In genomic region chr10:115948415-115948814, GRCh38 we compare ENCODE assay signal across 13 cellular contexts.
DNase-seq lines count a peak whose midpoint lies in the region; ATAC-seq, FAIRE-seq and TF ChIP-seq lines count a peak whose summit lies in the region.
"Had no signal": no experiment of that assay in that cellular context is flagged by ENCODE, and none has a peak within 500 bp of the region (broad histone marks: within the 10 kb centered on the region; RNA-seq: fewer than 3 reads in every experiment).

No MANE protein-coding gene starts in this region.

- POLR2A ChIA-PET in A673 (lab: Charles Lee; ENCODE audit: low non-redundant PET), result interaction anchor here (0.6 kb wide), 1 partner anchor 65 kb away, joined by 3 read pairs; no protein-coding TSS in a partner anchor

- no peaks in the 10 kb centered on the region for H3K9me3 ChIP-seq in A673 (ENCODE audit: low read depth, low read length, poor library complexity, severe bottlenecking)
- H3K9me3 ChIP-seq in small intestine (ENCODE audit: control insufficient read depth, low read depth), result no peaks in the 10 kb centered on the region

- BruUV-seq in A673 (replicated peaks; lab: Mats Ljungman, UMichigan), result no TSS peak

- WGBS in small intestine, 3 donors, result 65 to 68% (median 65%) methylated on average over 3 of the region's 3 CpGs

- intact Hi-C loops in A673 (cut with micrococcal nuclease; ENCODE audit: unreplicated experiment), result no loop called here

- no peak for ATAC-seq in HG03196 (IDR thresholded peaks at IDR 0.05; ENCODE audit: unreplicated experiment)
- ATAC-seq: activated T-cell treated with anti-CD3 and anti-CD28 coated beads, Interleukin-2, amount 50 U/mL, for 72 hours; natural killer cell; T-cell had no signal

- no peak overlapping the region for H3K4me3 Mint-ChIP-seq in HFFc6
- H3K4me3 Mint-ChIP-seq: activated T-cell treated with anti-CD3 and anti-CD28 coated beads, Interleukin-2, amount 50 U/mL, for 72 hours; natural killer cell; T-cell had no signal

- H3K4me1 ChIP-seq in A673 (ENCODE audit: insufficient read depth, low read length, poor library complexity, severe bottlenecking) (no peaks in the 10 kb centered on the region), small intestine (ENCODE audit: control insufficient read depth in 2 of 2, insufficient read depth in 1 of 2, low read depth in 1 of 2, low read length in 1 of 2) (no peaks in the 10 kb centered on the region)

- H3K36me3 ChIP-seq in A673 (ENCODE audit: insufficient read depth, low read length, poor library complexity, severe bottlenecking), result no peaks in the 10 kb centered on the region
- no peaks in the 10 kb centered on the region for H3K36me3 ChIP-seq in small intestine (ENCODE audit: control insufficient read depth in 2 of 2, insufficient read depth in 2 of 2, low read length in 2 of 2)

- H3K27ac ChIP-seq in A673 (ENCODE audit: low read depth, low read length, poor library complexity, severe bottlenecking) (no peak overlapping the region), small intestine (ENCODE audit: low read depth in 1 of 2, low read length in 1 of 2) (no peak overlapping the region)

- peak; percentile 55 for TF ChIP-seq CTCF in A673 (conservative IDR thresholded peaks at IDR 0.05; ENCODE audit: low read depth, low read length)
- TF ChIP-seq CTCF in HFFc6 (IDR thresholded peaks at IDR 0.05), result peak; percentile 72
- peak; percentile 31 for TF ChIP-seq CTCF in astrocyte of the spinal cord (IDR thresholded peaks at IDR 0.05; ENCODE audit: low read depth, low read length)

- H3K27ac Mint-ChIP-seq in HFFc6, result no peak overlapping the region
- H3K27ac Mint-ChIP-seq: activated T-cell treated with anti-CD3 and anti-CD28 coated beads, Interleukin-2, amount 50 U/mL, for 72 hours; natural killer cell; T-cell had no signal

- H3K27me3 ChIP-seq in A673 (replicated peaks; ENCODE audit: insufficient read depth, low read depth, low read length, poor library complexity), result no peaks in the 10 kb centered on the region
- no peaks in the 10 kb centered on the region for H3K27me3 ChIP-seq in small intestine (ENCODE audit: control insufficient read depth in 2 of 2, insufficient read depth in 2 of 2, low read length in 2 of 2)

- DNase-seq in A673 (ENCODE audit: low spot score), result peak; percentile 39
- DNase-seq in HFFc6, result peak; percentile 20
- DNase-seq in astrocyte of the spinal cord (ENCODE audit: low read depth, low spot score), result peak; percentile 29
- DNase-seq in iris pigment epithelial cell (ENCODE audit: low read depth), result peak; percentile 56
- DNase-seq in small intestine, result no peak
- DNase-seq in NCI-H2196 treated with DMSO at 0.1 percent for 48 hours (lab: John Stamatoyannopoulos, UW; ENCODE audit: unreplicated experiment), result no peak
- DNase-seq in activated naive CD4-positive, alpha-beta T cell (lab: John Stamatoyannopoulos, UW), result no peak
- DNase-seq: activated T-cell treated with anti-CD3 and anti-CD28 coated beads, Interleukin-2, amount 50 U/mL, for 72 hours; Calu3; natural killer cell; NCI-H1694; T-cell had no signal

- no peaks in the 10 kb centered on the region for H3K27me3 Mint-ChIP-seq in HFFc6 (ENCODE audit: insufficient read depth)
- H3K27me3 Mint-ChIP-seq: T-cell had no signal

- in situ Hi-C loops in astrocyte of the spinal cord (cut with HindIII; ENCODE audit: low sequenced_read_pairs), result no loop called here

- H3K9me3 Mint-ChIP-seq in HFFc6, result no peaks in the 10 kb centered on the region

- CTCF ChIA-PET in A673 (lab: Charles Lee), result interaction anchor here (0.7 kb wide), 1 partner anchor 151 kb away, joined by 3 read pairs; no protein-coding TSS in a partner anchor

- peaks cover 87% of the 10 kb centered on the region for H3K4me1 Mint-ChIP-seq in HFFc6 (ENCODE audit: low read depth)
- H3K4me1 Mint-ChIP-seq: natural killer cell, T-cell had no signal

- FAIRE-seq in small intestine (lab: Jason Lieb, UNC), result no peak

- no peaks in the 10 kb centered on the region for H3K36me3 Mint-ChIP-seq in HFFc6 (ENCODE audit: low read depth)
- H3K36me3 Mint-ChIP-seq: natural killer cell, T-cell had no signal

- H3K4me3 ChIP-seq in A673 (ENCODE audit: low read depth, low read length, poor library complexity, severe bottlenecking) (no peak overlapping the region), astrocyte of the spinal cord (ENCODE audit: low read depth, low read length) (no peak overlapping the region), small intestine (ENCODE audit: low read depth in 1 of 2, low read length in 2 of 2) (no peak overlapping the region)

Comparison
In these comparisons a context has a peak if more than half of its experiments do, and no peak if none do; other contexts are left out.
1. DNase-seq: peak in A673 (single experiment), HFFc6 (single experiment), astrocyte of the spinal cord (single experiment) and iris pigment epithelial cell (single experiment); none in small intestine (single experiment), NCI-H2196 treated with DMSO at 0.1 percent for 48 hours (single experiment) and activated naive CD4-positive, alpha-beta T cell (0 of 4).
2. Peak in every context shown above with its lines, with median percentiles within 50 percentile points of each other: CTCF ChIP-seq.